20 cellular contexts compared by ENCODE assay signal in genomic region chr7:138632866-138633602, GRCh38.
"Had no signal": no experiment of that assay in that cellular context is flagged by ENCODE, and none has a peak within 500 bp of the region (broad histone marks: within the 10 kb centered on the region; RNA-seq: fewer than 3 reads in every experiment).

No MANE protein-coding gene starts in this region.

- H3K27ac ChIP-seq: heart left ventricle, neutrophil, psoas muscle, sigmoid colon, skin epidermis, testis, tibial nerve, upper lobe of right lung, vagina had no signal

- ATAC-seq: heart left ventricle; left colon; psoas muscle; stimulated activated naive B cell treated with anti-CD40 and anti-IgM and Interleukin-4, amounts not matched to agents 10 μg/mL and 1 μg/mL and 100 μg/mL, for 72 hours; stimulated activated naive CD8-positive, alpha-beta T cell treated with anti-CD3 and anti-CD28 coated beads, Interleukin-15, amount 100 ng/mL, for 72 hours; upper lobe of right lung had no signal

- DNase-seq: dermis blood vessel endothelial cell; erythroblast; foreskin melanocyte; heart left ventricle; hippocampal formation; left colon; mesendoderm; naive B cell; psoas muscle; sigmoid colon; stimulated activated CD4-positive, alpha-beta T cell treated with anti-CD3 and anti-CD28 coated beads, Interleukin-2, amount 100 ng/mL, for 24 hours; stimulated activated CD4-positive, alpha-beta T cell treated with anti-CD3 and anti-CD28 coated beads, Interleukin-4, amount 100 ng/mL, for 4 hours; stimulated activated naive B cell treated with anti-CD40 and anti-IgM and Interleukin-4, amounts not matched to agents 10 μg/mL and 1 μg/mL and 100 μg/mL, for 72 hours; stimulated activated naive CD8-positive, alpha-beta T cell treated with anti-CD3 and anti-CD28 coated beads, Interleukin-15, amount 100 ng/mL, for 72 hours; testis; upper lobe of right lung had no signal

- H3K36me3 ChIP-seq: heart left ventricle, neutrophil, sigmoid colon, tibial nerve, upper lobe of right lung, vagina had no signal

- H3K4me3 ChIP-seq: heart left ventricle, psoas muscle, sigmoid colon, skin epidermis, testis, tibial nerve, upper lobe of right lung, vagina had no signal

- H3K4me1 ChIP-seq: heart left ventricle, psoas muscle, sigmoid colon, testis, tibial nerve, upper lobe of right lung, vagina had no signal

- H3K9me3 ChIP-seq: heart left ventricle, neutrophil, psoas muscle, sigmoid colon, testis, tibial nerve, upper lobe of right lung, vagina had no signal
